ENCODE assay signal across 27 cellular contexts in genomic region chr7:133246558-133246957, GRCh38.
"Had no signal": no experiment of that assay in that cellular context is flagged by ENCODE, and none has a peak within 500 bp of the region (broad histone marks: within the 10 kb centered on the region; RNA-seq: fewer than 3 reads in every experiment).

No MANE protein-coding gene starts in this region.

- H3K27me3 ChIP-seq: testis, thyroid gland, tibial nerve, transverse colon, upper lobe of left lung, upper lobe of right lung, uterus, vagina had no signal

- H3K9me3 ChIP-seq: stomach, suprapubic skin, testis, thoracic aorta, thyroid gland, tibial artery, tibial nerve, transverse colon, upper lobe of left lung, upper lobe of right lung, uterus, vagina had no signal

- H3K27ac ChIP-seq: stomach, suprapubic skin, testis, thoracic aorta, thyroid gland, tibial artery, tibial nerve, transverse colon, upper lobe of left lung, upper lobe of right lung, uterus, vagina had no signal

- H3K4me1 ChIP-seq: stomach, suprapubic skin, testis, thyroid gland, tibial artery, tibial nerve, transverse colon, upper lobe of left lung, upper lobe of right lung, uterus, vagina had no signal

- ATAC-seq: stimulated activated effector memory CD8-positive, alpha-beta T cell treated with anti-CD3 and anti-CD28 coated beads, Interleukin-12 subunit alpha, Interleukin-12 subunit beta, amount 100 ng/mL, for 72 hours; stimulated activated memory B cell treated with anti-CD40 and anti-IgM and Interleukin-4, amounts not matched to agents 10 μg/mL and 1 μg/mL and 100 μg/mL, for 72 hours; stimulated activated naive B cell treated with anti-CD40 and anti-IgM and Interleukin-4, amounts not matched to agents 10 μg/mL and 1 μg/mL and 100 μg/mL, for 72 hours; stimulated activated naive CD8-positive, alpha-beta T cell treated with anti-CD3 and anti-CD28 coated beads, Interleukin-15, amount 100 ng/mL, for 72 hours; stimulated activated naive CD8-positive, alpha-beta T cell treated with anti-CD3 and anti-CD28 coated beads, Interleukin-15, Interleukin-2, amounts not matched to agents 100 U/mL and 50 U/mL, for 24 hours; upper lobe of right lung had no signal

- FAIRE-seq: urothelium cell line had no signal

- H3K4me3 ChIP-seq: stomach, suprapubic skin, testis, thoracic aorta, thyroid gland, tibial artery, tibial nerve, transverse colon, upper lobe of left lung, upper lobe of right lung, uterus, vagina had no signal

- DNase-seq: stimulated activated CD4-positive, alpha-beta T cell treated with anti-CD3 and anti-CD28 coated beads, Interleukin-2, amount 100 ng/mL, for 48 hours; stimulated activated CD4-positive, alpha-beta T cell treated with anti-CD3 and anti-CD28 coated beads, Interleukin-4, amount 100 ng/mL, for 1 hour; stimulated activated CD4-positive, alpha-beta T cell treated with anti-CD3 and anti-CD28 coated beads, Interleukin-4, amount 100 ng/mL, for 24 hours; stimulated activated CD4-positive, alpha-beta T cell treated with anti-CD3 and anti-CD28 coated beads, Interleukin-4, amount 100 ng/mL, for 4 hours; stimulated activated CD8-positive, alpha-beta memory T cell treated with anti-CD3 and anti-CD28 coated beads, Interleukin-4, amount 100 ng/mL, for 48 hours; stimulated activated naive B cell treated with anti-CD40 and anti-IgM and Interleukin-4, amounts not matched to agents 10 μg/mL and 1 μg/mL and 100 μg/mL, for 72 hours; stimulated activated naive CD4-positive, alpha-beta T cell; stimulated activated naive CD4-positive, alpha-beta T cell treated with Interleukin-2 at 50 U/mL for 16 hours; stimulated activated naive CD8-positive, alpha-beta T cell treated with anti-CD3 and anti-CD28 coated beads, Interleukin-15, amount 100 ng/mL, for 72 hours; stimulated activated naive CD8-positive, alpha-beta T cell treated with anti-CD3 and anti-CD28 coated beads, Interleukin-15, Interleukin-2, amounts not matched to agents 100 U/mL and 50 U/mL, for 24 hours; stomach; substantia nigra; testis; thyroid gland; tibial artery; transverse colon; trophoblast cell; upper lobe of left lung; upper lobe of right lung; uterus had no signal

- H3K36me3 ChIP-seq: stomach, suprapubic skin, thoracic aorta, thyroid gland, tibial artery, tibial nerve, transverse colon, upper lobe of left lung, upper lobe of right lung, uterus, vagina had no signal
